In genomic region chr13:110743687-110744086, GRCh38 we compare ENCODE assay signal across 8 cellular contexts.
"Had no signal": no experiment of that assay in that cellular context is flagged by ENCODE, and none has a peak within 500 bp of the region (broad histone marks: within the 10 kb centered on the region; RNA-seq: fewer than 3 reads in every experiment).

No MANE protein-coding gene starts in this region.

- H3K36me3 Mint-ChIP-seq: IgD-negative memory B cell had no signal

- H3K4me3 Mint-ChIP-seq: IgD-negative memory B cell had no signal

- DNase-seq: IMR-90, KBM-7, KG1 had no signal

- H3K27ac Mint-ChIP-seq: IgD-negative memory B cell had no signal

- H3K9ac ChIP-seq: KMS-11 had no signal

- ATAC-seq: HepG2 had no signal

- H3K4me1 Mint-ChIP-seq: IgD-negative memory B cell had no signal

- H3K4me2 ChIP-seq: KMS-11 had no signal

- FAIRE-seq: HepG2, HTR-8/SVneo had no signal

- H3K27me3 Mint-ChIP-seq: IgD-negative memory B cell had no signal

- H3K27ac ChIP-seq: HL-60, KMS-11 had no signal
